In the genomic region with DNA sequence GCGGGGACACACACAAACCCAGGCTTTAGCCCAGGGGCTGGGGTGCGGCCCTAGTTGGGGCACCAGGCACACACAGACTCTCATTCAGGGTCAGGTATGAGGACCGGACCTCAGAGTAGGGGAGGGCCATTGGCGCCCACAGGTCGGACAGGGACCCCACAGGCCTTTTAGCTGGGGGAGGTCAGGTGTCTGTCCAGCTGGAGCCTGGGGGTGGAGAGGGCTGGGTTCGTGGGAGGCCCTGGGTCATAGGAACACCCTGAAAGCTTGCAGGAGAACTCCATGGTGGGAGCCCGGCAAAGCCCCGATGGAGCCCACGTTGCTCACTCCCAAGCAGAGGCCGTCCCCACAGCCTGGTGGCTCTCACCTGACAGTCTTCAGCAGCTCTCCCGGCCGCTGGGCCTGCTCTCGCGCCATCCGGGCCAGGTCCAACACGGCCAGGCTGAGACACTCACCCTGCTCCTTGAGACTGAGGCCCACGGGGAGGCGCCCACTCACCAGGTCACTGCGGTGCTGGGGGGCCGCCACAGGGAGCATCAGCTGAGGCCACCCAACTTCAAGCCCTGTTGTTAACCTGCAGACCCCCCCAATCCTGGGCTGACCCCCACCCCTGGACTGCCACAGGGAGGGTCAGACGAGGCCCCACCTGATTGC, we compare ENCODE assay signal across 1 cellular context.
TF ChIP-seq lines count a peak whose summit lies in the region.

No MANE protein-coding gene starts in this region.

TF ChIP-seq in GM23338, 12 proteins besides CTCF, POLR2A, EP300 and RAD21 (continued from another document):
- TF ChIP-seq, protein P1, sequence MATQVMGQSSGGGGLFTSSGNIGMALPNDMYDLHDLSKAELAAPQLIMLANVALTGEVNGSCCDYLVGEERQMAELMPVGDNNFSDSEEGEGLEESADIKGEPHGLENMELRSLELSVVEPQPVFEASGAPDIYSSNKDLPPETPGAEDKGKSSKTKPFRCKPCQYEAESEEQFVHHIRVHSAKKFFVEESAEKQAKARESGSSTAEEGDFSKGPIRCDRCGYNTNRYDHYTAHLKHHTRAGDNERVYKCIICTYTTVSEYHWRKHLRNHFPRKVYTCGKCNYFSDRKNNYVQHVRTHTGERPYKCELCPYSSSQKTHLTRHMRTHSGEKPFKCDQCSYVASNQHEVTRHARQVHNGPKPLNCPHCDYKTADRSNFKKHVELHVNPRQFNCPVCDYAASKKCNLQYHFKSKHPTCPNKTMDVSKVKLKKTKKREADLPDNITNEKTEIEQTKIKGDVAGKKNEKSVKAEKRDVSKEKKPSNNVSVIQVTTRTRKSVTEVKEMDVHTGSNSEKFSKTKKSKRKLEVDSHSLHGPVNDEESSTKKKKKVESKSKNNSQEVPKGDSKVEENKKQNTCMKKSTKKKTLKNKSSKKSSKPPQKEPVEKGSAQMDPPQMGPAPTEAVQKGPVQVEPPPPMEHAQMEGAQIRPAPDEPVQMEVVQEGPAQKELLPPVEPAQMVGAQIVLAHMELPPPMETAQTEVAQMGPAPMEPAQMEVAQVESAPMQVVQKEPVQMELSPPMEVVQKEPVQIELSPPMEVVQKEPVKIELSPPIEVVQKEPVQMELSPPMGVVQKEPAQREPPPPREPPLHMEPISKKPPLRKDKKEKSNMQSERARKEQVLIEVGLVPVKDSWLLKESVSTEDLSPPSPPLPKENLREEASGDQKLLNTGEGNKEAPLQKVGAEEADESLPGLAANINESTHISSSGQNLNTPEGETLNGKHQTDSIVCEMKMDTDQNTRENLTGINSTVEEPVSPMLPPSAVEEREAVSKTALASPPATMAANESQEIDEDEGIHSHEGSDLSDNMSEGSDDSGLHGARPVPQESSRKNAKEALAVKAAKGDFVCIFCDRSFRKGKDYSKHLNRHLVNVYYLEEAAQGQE (IDR thresholded peaks at IDR 0.05; ENCODE audit: unreplicated experiment), result no peak
- TF ChIP-seq JUNB (IDR thresholded peaks at IDR 0.05; ENCODE audit: unreplicated experiment) (no peak), STAT1 (IDR thresholded peaks at IDR 0.05; ENCODE audit: unreplicated experiment) (no peak)
- TF ChIP-seq, protein P2, sequence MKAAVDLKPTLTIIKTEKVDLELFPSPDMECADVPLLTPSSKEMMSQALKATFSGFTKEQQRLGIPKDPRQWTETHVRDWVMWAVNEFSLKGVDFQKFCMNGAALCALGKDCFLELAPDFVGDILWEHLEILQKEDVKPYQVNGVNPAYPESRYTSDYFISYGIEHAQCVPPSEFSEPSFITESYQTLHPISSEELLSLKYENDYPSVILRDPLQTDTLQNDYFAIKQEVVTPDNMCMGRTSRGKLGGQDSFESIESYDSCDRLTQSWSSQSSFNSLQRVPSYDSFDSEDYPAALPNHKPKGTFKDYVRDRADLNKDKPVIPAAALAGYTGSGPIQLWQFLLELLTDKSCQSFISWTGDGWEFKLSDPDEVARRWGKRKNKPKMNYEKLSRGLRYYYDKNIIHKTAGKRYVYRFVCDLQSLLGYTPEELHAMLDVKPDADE (IDR thresholded peaks at IDR 0.05), result no peak
